In the genomic region with DNA sequence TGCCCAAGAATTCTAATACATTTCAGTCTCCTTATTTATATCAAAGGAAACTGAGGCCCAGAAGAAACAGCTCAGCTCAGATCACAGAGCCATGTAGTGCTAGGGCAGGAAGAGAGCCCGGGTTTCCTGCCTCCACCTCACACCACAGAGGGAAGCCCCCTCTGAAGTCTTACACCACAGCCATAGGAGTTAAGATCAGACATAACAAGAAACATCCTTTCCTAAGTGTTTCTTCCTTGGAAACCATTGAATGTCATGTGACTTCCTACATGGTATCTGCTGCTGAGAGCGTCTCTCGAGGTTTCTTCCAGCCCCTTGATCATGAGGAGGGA, we compare ENCODE assay signal across 21 cellular contexts.
"Had no signal": no experiment of that assay in that cellular context is flagged by ENCODE, and none has a peak within 500 bp of the region (broad histone marks: within the 10 kb centered on the region; RNA-seq: fewer than 3 reads in every experiment).

No MANE protein-coding gene starts in this region.

- H3K27ac ChIP-seq: ascending aorta, gastroesophageal sphincter, left ventricle myocardium inferior, right atrium auricular region, stomach, testis, upper lobe of left lung, WERI-Rb-1 had no signal

- H3K36me3 ChIP-seq: ascending aorta, heart left ventricle, left ventricle myocardium inferior, right atrium auricular region, upper lobe of left lung, WERI-Rb-1 had no signal

- H3K27me3 ChIP-seq: ascending aorta, gastroesophageal sphincter, heart left ventricle, right atrium auricular region, stomach, testis, upper lobe of left lung had no signal

- H3K9me3 ChIP-seq: ascending aorta, gastroesophageal sphincter, heart left ventricle, left ventricle myocardium inferior, right atrium auricular region, stomach, testis, upper lobe of left lung had no signal

- H3K36me3 Mint-ChIP-seq: immature natural killer cell had no signal

- DNase-seq: activated CD4-positive, alpha-beta T cell treated with anti-CD3 and anti-CD28 coated beads, Interleukin-2, amount 50 U/mL, for 4 hours; activated gamma-delta T cell treated with Interleukin-2 at 50 U/mL for 16 hours; activated T-cell treated with anti-CD3 and anti-CD28 coated beads for 4 hours; effector CD4-positive, alpha-beta T cell; heart left ventricle; kidney glomerular epithelial cell; left ventricle myocardium inferior; mammary epithelial cell; stimulated activated CD4-positive, alpha-beta T cell treated with anti-CD3 and anti-CD28 coated beads, Interleukin-2, amount 100 ng/mL, for 24 hours; stomach had no signal

- H3K9me3 Mint-ChIP-seq: activated T-helper 1 cell treated with anti-CD3 and anti-CD28 coated beads, Interleukin-12 subunit alpha, Interleukin-12 subunit beta, Interleukin-2, Interleukin-4 antibody, amounts not matched to agents 30 ng/mL and 10 ng/mL and 1 ng/mL, durations not matched to agents 14 hours and 24 hours and 36 hours; immature natural killer cell; neural crest cell had no signal

- H3K4me3 ChIP-seq: ascending aorta, gastroesophageal sphincter, heart left ventricle, left ventricle myocardium inferior, right atrium auricular region, stomach, testis, upper lobe of left lung had no signal

- H3K4me3 Mint-ChIP-seq: activated T-helper 1 cell treated with anti-CD3 and anti-CD28 coated beads, Interleukin-12 subunit alpha, Interleukin-12 subunit beta, Interleukin-2, Interleukin-4 antibody, amounts not matched to agents 30 ng/mL and 10 ng/mL and 1 ng/mL, durations not matched to agents 14 hours and 24 hours and 36 hours; immature natural killer cell; neural crest cell had no signal

- H3K27me3 Mint-ChIP-seq: progenitor cell of endocrine pancreas had no signal

- ATAC-seq: esophagus mucosa, gastroesophageal sphincter had no signal

- H3K27ac Mint-ChIP-seq: activated T-helper 1 cell treated with anti-CD3 and anti-CD28 coated beads, Interleukin-12 subunit alpha, Interleukin-12 subunit beta, Interleukin-2, Interleukin-4 antibody, amounts not matched to agents 30 ng/mL and 10 ng/mL and 1 ng/mL, durations not matched to agents 14 hours and 24 hours and 36 hours; progenitor cell of endocrine pancreas had no signal

- H3K4me1 ChIP-seq: ascending aorta, right atrium auricular region, testis, upper lobe of left lung had no signal
